In genomic region chr12:49763006-49763591, GRCh38 we compare ENCODE assay signal across 8 cellular contexts. TPM values are rescaled to one million over a fixed set of nuclear protein-coding genes. Genes with fewer than 3 reads are reported as not detected.
DNase-seq lines count a peak whose midpoint lies in the region; ATAC-seq and TF ChIP-seq lines count a peak whose summit lies in the region.

No MANE protein-coding gene starts in this region.

- peak; percentile 85 for TF ChIP-seq CTCF in CD8-positive, alpha-beta T cell (IDR thresholded peaks at IDR 0.05)

- H3K9me3 Mint-ChIP-seq in CD8-positive, alpha-beta T cell: no peaks in the 10 kb centered on the region

- H3K4me3 Mint-ChIP-seq in CD8-positive, alpha-beta T cell: peak overlapping the region; percentile 37

- no CpG with 5 or more reads among the region's 8 CpGs for WGBS in iPS DF 6.9 (ENCODE audit: insufficient coverage, insufficient read length)

- H3K27me3 ChIP-seq in CD8-positive, alpha-beta T cell (ENCODE audit: insufficient read depth, low read length): no peaks in the 10 kb centered on the region
- no peaks in the 10 kb centered on the region for H3K27me3 ChIP-seq in iPS DF 6.9 (ENCODE audit: control insufficient read depth, insufficient read depth, low read length)

- H3K4me3 ChIP-seq in CD8-positive, alpha-beta T cell (ENCODE audit: low read depth, low read length): no peak overlapping the region
- no peak overlapping the region for H3K4me3 ChIP-seq in iPS DF 6.9 (ENCODE audit: low read length)

- H3K36me3 ChIP-seq in CD8-positive, alpha-beta T cell (ENCODE audit: insufficient read depth, low read length): peaks cover 55% of the 10 kb centered on the region
- H3K36me3 ChIP-seq in iPS DF 6.9 (ENCODE audit: control insufficient read depth, insufficient read depth, low read length): peaks cover 37% of the 10 kb centered on the region; the same call in 1 of the 2 replicates

- intact Hi-C loops in CD8-positive, alpha-beta T cell (cut with DNase I, micrococcal nuclease): loop anchor here (1.0 to 2.0 kb wide), 5 partner anchors 15 to 76 kb away; partner anchors contain the start of gene TMBIM6 (in 1 of the 2)

- H3K27ac ChIP-seq in CD8-positive, alpha-beta T cell (ENCODE audit: low read depth, low read length): no peak overlapping the region
- H3K27ac ChIP-seq in iPS DF 6.9 (ENCODE audit: low read length): no peak overlapping the region

- peak overlapping the region; percentile 83 for H3K27ac Mint-ChIP-seq in CD8-positive, alpha-beta T cell

- POLR2A ChIA-PET in CD8-positive, alpha-beta T cell (lab: Charles Lee): interaction anchor here (1.8 to 4.0 kb wide), 2 partner anchors 22 to 65 kb away, joined by 6 to 24 read pairs; partner anchors contain the start of genes NCKAP5L and TMBIM6

- peaks cover 59% of the 10 kb centered on the region for H3K4me1 Mint-ChIP-seq in CD8-positive, alpha-beta T cell (ENCODE audit: low read depth)

- CTCF ChIA-PET in CD8-positive, alpha-beta T cell (lab: Charles Lee): interaction anchor here (0.7 to 9.4 kb wide), 24 partner anchors 11 to 437 kb away, joined by 3 to 85 read pairs (median 4); partner anchors contain the start of genes BCDIN3D, PRPF40B and TMBIM6

- H3K4me1 ChIP-seq in CD8-positive, alpha-beta T cell (ENCODE audit: insufficient read depth, low read length): peaks cover 51% of the 10 kb centered on the region
- no peaks in the 10 kb centered on the region for H3K4me1 ChIP-seq in iPS DF 6.9 (ENCODE audit: control insufficient read depth, insufficient read depth, low read length)

- ATAC-seq in CD8-positive, alpha-beta T cell: peak; percentile 82
- ATAC-seq in GM18909 (IDR thresholded peaks at IDR 0.05; ENCODE audit: poor library complexity, unreplicated experiment): no peak

- H3K27me3 Mint-ChIP-seq in CD8-positive, alpha-beta T cell (ENCODE audit: low read depth): no peaks in the 10 kb centered on the region

- peaks cover 66% of the 10 kb centered on the region for H3K36me3 Mint-ChIP-seq in CD8-positive, alpha-beta T cell

- H3K9me3 ChIP-seq in CD8-positive, alpha-beta T cell (ENCODE audit: low read length): no peaks in the 10 kb centered on the region
- H3K9me3 ChIP-seq in iPS DF 6.9 (ENCODE audit: control insufficient read depth, insufficient read depth, low read length): no peaks in the 10 kb centered on the region

- peak; percentile 58 to 85 (median 76) for DNase-seq in CD8-positive, alpha-beta T cell
- DNase-seq in HT-29 (ENCODE audit: low spot score) (peak; percentile 79), T1000 (lab: John Stamatoyannopoulos, UW) (peak; percentile 67), anterior cingulate cortex (lab: John Stamatoyannopoulos, UW) (peak in 44 of 58 donors; percentile 2 to 65 (median 18)), iPS DF 6.9 (ENCODE audit: low read depth, low spot score) (peak; percentile 55), NCI-H1436 treated with DMSO at 0.1 percent for 48 hours (lab: John Stamatoyannopoulos, UW) (no peak)
- peak; percentile 71 to 82 (median 74) for DNase-seq in stimulated activated CD4-positive, alpha-beta T cell treated with anti-CD3 and anti-CD28 coated beads, Interleukin-12 subunit alpha, Interleukin-12 subunit beta, amount 100 ng/mL, for 48 hours (ENCODE audit: low read depth in 2 of 3, low spot score in 1 of 3)

RNA-seq across cellular contexts. Expression of gene TMBIM6, which starts 21.7 kb away (rescaled TPM):
- total RNA-seq in CD8-positive, alpha-beta T cell: 100 to 1,000 TPM; 289 to 309 TPM
- 409 and 478 TPM in 2 replicates for total RNA-seq in HT-29 (2014; rRNA removed; shearing (Covaris generic))

RNA-seq across cellular contexts. Expression of gene FMNL3, which starts 55.9 kb away (rescaled TPM):
- 10 to 100 TPM; 27.9 to 31.9 TPM for total RNA-seq in CD8-positive, alpha-beta T cell
- total RNA-seq in HT-29 (2014; rRNA removed; shearing (Covaris generic)): 0.89 and 1.0 TPM in 2 replicates

Comparison
In these comparisons a context has a peak if more than half of its experiments do, and no peak if none do; other contexts are left out.
1. RNA of gene FMNL3, which starts 55.9 kb away (total RNA-seq): 27.9 to 31.9 TPM in CD8-positive, alpha-beta T cell; 0.89 to 1.0 TPM in HT-29; every median in the first group is over 10 times any median in the second.